21 cellular contexts compared by ENCODE assay signal in the genomic region with DNA sequence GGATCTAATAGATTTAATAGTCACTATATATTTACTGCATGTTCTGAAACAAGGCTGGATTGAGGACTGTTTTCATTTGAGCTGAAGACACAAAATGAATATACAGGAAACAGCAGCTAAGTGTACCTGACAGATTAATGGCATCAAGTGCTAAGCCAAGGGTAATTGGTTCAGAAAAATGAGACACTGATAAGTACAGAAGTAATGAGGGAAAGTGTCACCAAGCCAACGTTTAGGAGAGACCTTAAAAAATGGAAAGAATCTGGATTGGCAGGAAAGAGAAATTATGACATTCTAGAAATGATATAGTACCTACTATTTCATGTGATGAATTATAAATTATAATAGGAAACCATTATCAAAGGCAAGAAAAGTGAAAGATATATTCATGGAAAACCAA. TPM values are rescaled to one million over a fixed set of nuclear protein-coding genes. Genes with fewer than 3 reads are reported as not detected.
DNase-seq lines count a peak whose midpoint lies in the region; ATAC-seq, FAIRE-seq and TF ChIP-seq lines count a peak whose summit lies in the region.
"Had no signal": no experiment of that assay in that cellular context is flagged by ENCODE, and none has a peak within 500 bp of the region (broad histone marks: within the 10 kb centered on the region; RNA-seq: fewer than 3 reads in every experiment).

No MANE protein-coding gene starts in this region.

- H3K4me1 ChIP-seq in prostate gland (replicated peaks), result peaks cover 11% of the 10 kb centered on the region
- H3K4me1 ChIP-seq: BLaER1 had no signal

- peak overlapping the region; percentile 5 to 53 for H3K27ac ChIP-seq in prostate gland
- H3K27ac ChIP-seq in brain microvascular endothelial cell, result no peak overlapping the region
- H3K27ac ChIP-seq: BLaER1 had no signal

- peak; percentile 47 for FAIRE-seq in GM18507 (lab: Jason Lieb, UNC)
- FAIRE-seq: colon had no signal

- H3K9me3 Mint-ChIP-seq in activated T-cell treated with anti-CD3 and anti-CD28 coated beads, Interleukin-2, amount 50 U/mL, for 72 hours, result peaks cover 0 to 2% of the 10 kb centered on the region in 2 donors
- no peaks in the 10 kb centered on the region for H3K9me3 Mint-ChIP-seq in activated T-helper 17 cell treated with anti-CD3 and anti-CD28 coated beads, Interleukin-2, amount 50 U/mL, for 72 hours
- H3K9me3 Mint-ChIP-seq: naive thymus-derived CD4-positive, alpha-beta T cell had no signal

- H3K4me3 ChIP-seq in prostate gland (no peak overlapping the region), brain microvascular endothelial cell (ENCODE audit: low read depth, low read length) (no peak overlapping the region)
- H3K4me3 ChIP-seq: BLaER1 had no signal

- H3K36me3 ChIP-seq in prostate gland (no peaks in the 10 kb centered on the region), brain microvascular endothelial cell (replicated peaks) (no peaks in the 10 kb centered on the region)
- H3K36me3 ChIP-seq: BLaER1 had no signal

- WGBS in prostate gland, result 13% methylated on average over 1 of the region's 1 CpG

- TF ChIP-seq POLR2A in prostate gland (IDR thresholded peaks at IDR 0.05), result no peak

- peaks cover 7% of the 10 kb centered on the region for H3K27me3 Mint-ChIP-seq in activated T-cell treated with anti-CD3 and anti-CD28 coated beads, Interleukin-2, amount 50 U/mL, for 72 hours (ENCODE audit: low read depth)
- no peaks in the 10 kb centered on the region for H3K27me3 Mint-ChIP-seq in activated T-helper 17 cell treated with anti-CD3 and anti-CD28 coated beads, Interleukin-2, amount 50 U/mL, for 72 hours

- H3K36me3 Mint-ChIP-seq in activated T-cell treated with anti-CD3 and anti-CD28 coated beads, Interleukin-2, amount 50 U/mL, for 72 hours (ENCODE audit: insufficient read depth in 2 of 2), result no peaks in the 10 kb centered on the region
- H3K36me3 Mint-ChIP-seq in activated T-helper 17 cell treated with anti-CD3 and anti-CD28 coated beads, Interleukin-2, amount 50 U/mL, for 72 hours (ENCODE audit: low read depth), result no peaks in the 10 kb centered on the region
- H3K36me3 Mint-ChIP-seq: naive thymus-derived CD4-positive, alpha-beta T cell had no signal

- H3K9me3 ChIP-seq in prostate gland, result no peaks in the 10 kb centered on the region
- H3K9me3 ChIP-seq: BLaER1 had no signal

- H3K4me3 Mint-ChIP-seq in activated T-cell treated with anti-CD3 and anti-CD28 coated beads, Interleukin-2, amount 50 U/mL, for 72 hours, result peak overlapping the region; percentile 30 to 70
- H3K4me3 Mint-ChIP-seq in activated T-helper 17 cell treated with anti-CD3 and anti-CD28 coated beads, Interleukin-2, amount 50 U/mL, for 72 hours, result peak overlapping the region; percentile 72

- intact Hi-C loops in prostate gland (cut with DNase I), result no loop called here
- intact Hi-C loops in left colon (cut with DNase I, micrococcal nuclease), result no loop called here

- TF ChIP-seq CTCF in prostate gland (IDR thresholded peaks at IDR 0.05) (no peak), brain microvascular endothelial cell (IDR thresholded peaks at IDR 0.05; ENCODE audit: low read depth, low read length, missing control alignments) (no peak)

- H3K27me3 ChIP-seq in prostate gland (replicated peaks; ENCODE audit: insufficient read depth) (no peaks in the 10 kb centered on the region), brain microvascular endothelial cell (replicated peaks) (no peaks in the 10 kb centered on the region)
- H3K27me3 ChIP-seq: BLaER1 had no signal

- in situ Hi-C loops in brain microvascular endothelial cell (cut with HindIII; ENCODE audit: low pct_ligation_motif_present, low sequenced_read_pairs), result no loop called here

- peak overlapping the region; percentile 69 for H3K27ac Mint-ChIP-seq in activated T-cell treated with anti-CD3 and anti-CD28 coated beads, Interleukin-2, amount 50 U/mL, for 72 hours
- peak overlapping the region; percentile 86 for H3K27ac Mint-ChIP-seq in activated T-helper 17 cell treated with anti-CD3 and anti-CD28 coated beads, Interleukin-2, amount 50 U/mL, for 72 hours

- DNase-seq in activated T-cell treated with anti-CD3 and anti-CD28 coated beads, Interleukin-2, amount 50 U/mL, for 72 hours, result no peak
- DNase-seq in activated T-cell treated with anti-CD3 and anti-CD28 coated beads, Interleukin-2, amount 50 U/mL, for 48 hours, result no peak
- DNase-seq in GM18507 (ENCODE audit: extremely low spot score, insufficient read length, low read depth), result no peak
- DNase-seq in prostate gland (ENCODE audit: low spot score), result no peak
- DNase-seq in left colon, result no peak
- DNase-seq in brain microvascular endothelial cell, result no peak
- DNase-seq in NCI-H446 (lab: John Stamatoyannopoulos, UW), result no peak
- DNase-seq: activated gamma-delta T cell treated with Interleukin-2 at 50 U/mL for 16 hours; effector CD4-positive, alpha-beta T cell; glutamatergic neuron; islet precursor cell; left ventricle myocardium superior; midbrain; NCI-H1105; NCI-H1930; NCI-H526 treated with DMSO at 0.1 percent for 48 hours had no signal

- no peak for ATAC-seq in activated T-cell treated with anti-CD3 and anti-CD28 coated beads, Interleukin-2, amount 50 U/mL, for 72 hours (replicated peaks in 1 of 2)
- ATAC-seq in activated T-helper 17 cell treated with anti-CD3 and anti-CD28 coated beads, Interleukin-2, amount 50 U/mL, for 72 hours (replicated peaks), result no peak
- no peak for ATAC-seq in left colon
- ATAC-seq: HCT116, left ventricle myocardium superior had no signal

- H3K4me1 Mint-ChIP-seq in activated T-cell treated with anti-CD3 and anti-CD28 coated beads, Interleukin-2, amount 50 U/mL, for 72 hours (ENCODE audit: low read depth), result peaks cover 54% of the 10 kb centered on the region
- H3K4me1 Mint-ChIP-seq in activated T-helper 17 cell treated with anti-CD3 and anti-CD28 coated beads, Interleukin-2, amount 50 U/mL, for 72 hours, result peaks cover 35% of the 10 kb centered on the region

RNA-seq across cellular contexts. Expression of a gene that starts 20.8 kb away (rescaled TPM):
- total RNA-seq in activated T-cell treated with anti-CD3 and anti-CD28 coated beads, Interleukin-2, amount 50 U/mL, for 72 hours, result 100 to 1,000 TPM; 105 to 129 TPM
- total RNA-seq in activated T-helper 17 cell treated with anti-CD3 and anti-CD28 coated beads, Interleukin-2, amount 50 U/mL, for 72 hours, result 100 to 1,000 TPM in 1 of 2 donors, 10 to 100 TPM in 1; 68.8 to 125 TPM
- total RNA-seq in prostate gland, result 10 to 100 TPM; 60.8 to 87.0 TPM
- 10 to 100 TPM; 38.6 to 73.5 TPM for total RNA-seq in left colon

RNA-seq across cellular contexts. Expression of a gene that starts 28.2 kb away (rescaled TPM):
- 10 to 100 TPM; 27.7 to 32.7 TPM for total RNA-seq in activated T-cell treated with anti-CD3 and anti-CD28 coated beads, Interleukin-2, amount 50 U/mL, for 72 hours
- 10 to 100 TPM; 19.5 to 25.2 TPM for total RNA-seq in activated T-helper 17 cell treated with anti-CD3 and anti-CD28 coated beads, Interleukin-2, amount 50 U/mL, for 72 hours
- total RNA-seq in prostate gland, result 10 to 100 TPM; 48.1 to 59.8 TPM
- total RNA-seq in left colon, result 10 to 100 TPM; 25.6 to 28.1 TPM
